ENCODE assay signal across 2 cellular contexts in the genomic region with DNA sequence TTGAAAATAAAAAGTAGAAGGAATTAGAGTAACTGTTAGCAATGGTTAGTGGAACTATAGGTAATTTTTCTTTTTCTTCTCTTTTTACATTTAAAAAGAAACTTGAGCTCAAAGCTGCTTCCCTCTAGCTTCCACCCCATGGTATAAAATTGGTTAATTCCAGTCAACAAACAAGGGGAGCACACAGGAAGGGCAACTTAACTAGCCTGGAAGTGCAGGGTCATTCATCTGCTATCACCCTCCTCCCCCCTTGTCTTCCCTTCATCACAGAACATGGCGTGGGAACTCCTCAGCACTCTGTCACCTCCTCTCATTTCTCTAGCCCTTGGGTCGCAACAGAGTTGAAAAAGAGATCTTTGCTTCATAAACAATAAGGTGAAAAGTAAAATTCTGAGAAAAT.
TF ChIP-seq lines count a peak whose summit lies in the region.

No MANE protein-coding gene starts in this region.

TF ChIP-seq in HepG2, 621 proteins besides CTCF, POLR2A, EP300 and RAD21 (continues in another document):
- TF ChIP-seq SYNCRIP (IDR thresholded peaks at IDR 0.05; ENCODE audit: insufficient read depth, low read depth, low read length) (no peak), ZNF652 (CRISPR knock-in tag; IDR thresholded peaks at IDR 0.05; ENCODE audit: borderline replicate concordance, low read depth) (peak; percentile 87), ZSCAN29 (CRISPR knock-in tag; conservative IDR thresholded peaks at IDR 0.05) (no peak), ELF3 (CRISPR knock-in tag; IDR thresholded peaks at IDR 0.05) (no peak), ZNF44 (CRISPR knock-in tag; IDR thresholded peaks at IDR 0.05) (no peak), ZNF879 (CRISPR knock-in tag; IDR thresholded peaks at IDR 0.05) (no peak), ZBTB7A (CRISPR knock-in tag; IDR thresholded peaks at IDR 0.05) (no peak), KLF16 (CRISPR knock-in tag; IDR thresholded peaks at IDR 0.05) (no peak), PHB2 (IDR thresholded peaks at IDR 0.05; ENCODE audit: partially characterized antibody) (no peak), ZNF33A (CRISPR knock-in tag; IDR thresholded peaks at IDR 0.05; ENCODE audit: borderline replicate concordance) (no peak), MED1 (CRISPR knock-in tag; IDR thresholded peaks at IDR 0.05) (peak; percentile 77), RARA (CRISPR knock-in tag; IDR thresholded peaks at IDR 0.05) (peak; percentile 71; the same call in 1 of the 2 replicates), ZSCAN25 (CRISPR knock-in tag; IDR thresholded peaks at IDR 0.05) (no peak), FOXK2 (IDR thresholded peaks at IDR 0.05) (no peak), ZNF263 (CRISPR knock-in tag; IDR thresholded peaks at IDR 0.05) (peak; percentile 93), ZFP36 (IDR thresholded peaks at IDR 0.05; ENCODE audit: borderline replicate concordance, low read depth, low read length, partially characterized antibody) (no peak), NFE2L2 (IDR thresholded peaks at IDR 0.05; ENCODE audit: low read length) (no peak), CREB1 (IDR thresholded peaks at IDR 0.05) (no peak), CREB1 (CRISPR knock-in tag; IDR thresholded peaks at IDR 0.05) (no peak), ATM (IDR thresholded peaks at IDR 0.05; ENCODE audit: borderline replicate concordance) (no peak)
- TF ChIP-seq, protein P1, sequence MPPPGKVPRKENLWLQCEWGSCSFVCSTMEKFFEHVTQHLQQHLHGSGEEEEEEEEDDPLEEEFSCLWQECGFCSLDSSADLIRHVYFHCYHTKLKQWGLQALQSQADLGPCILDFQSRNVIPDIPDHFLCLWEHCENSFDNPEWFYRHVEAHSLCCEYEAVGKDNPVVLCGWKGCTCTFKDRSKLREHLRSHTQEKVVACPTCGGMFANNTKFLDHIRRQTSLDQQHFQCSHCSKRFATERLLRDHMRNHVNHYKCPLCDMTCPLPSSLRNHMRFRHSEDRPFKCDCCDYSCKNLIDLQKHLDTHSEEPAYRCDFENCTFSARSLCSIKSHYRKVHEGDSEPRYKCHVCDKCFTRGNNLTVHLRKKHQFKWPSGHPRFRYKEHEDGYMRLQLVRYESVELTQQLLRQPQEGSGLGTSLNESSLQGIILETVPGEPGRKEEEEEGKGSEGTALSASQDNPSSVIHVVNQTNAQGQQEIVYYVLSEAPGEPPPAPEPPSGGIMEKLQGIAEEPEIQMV (CRISPR knock-in tag; IDR thresholded peaks at IDR 0.05; ENCODE audit: low read depth), result no peak
- TF ChIP-seq, protein P2, sequence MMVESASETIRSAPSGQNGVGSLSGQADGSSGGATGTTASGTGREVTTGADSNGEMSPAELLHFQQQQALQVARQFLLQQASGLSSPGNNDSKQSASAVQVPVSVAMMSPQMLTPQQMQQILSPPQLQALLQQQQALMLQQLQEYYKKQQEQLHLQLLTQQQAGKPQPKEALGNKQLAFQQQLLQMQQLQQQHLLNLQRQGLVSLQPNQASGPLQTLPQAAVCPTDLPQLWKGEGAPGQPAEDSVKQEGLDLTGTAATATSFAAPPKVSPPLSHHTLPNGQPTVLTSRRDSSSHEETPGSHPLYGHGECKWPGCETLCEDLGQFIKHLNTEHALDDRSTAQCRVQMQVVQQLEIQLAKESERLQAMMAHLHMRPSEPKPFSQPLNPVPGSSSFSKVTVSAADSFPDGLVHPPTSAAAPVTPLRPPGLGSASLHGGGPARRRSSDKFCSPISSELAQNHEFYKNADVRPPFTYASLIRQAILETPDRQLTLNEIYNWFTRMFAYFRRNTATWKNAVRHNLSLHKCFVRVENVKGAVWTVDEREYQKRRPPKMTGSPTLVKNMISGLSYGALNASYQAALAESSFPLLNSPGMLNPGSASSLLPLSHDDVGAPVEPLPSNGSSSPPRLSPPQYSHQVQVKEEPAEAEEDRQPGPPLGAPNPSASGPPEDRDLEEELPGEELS (CRISPR knock-in tag; IDR thresholded peaks at IDR 0.05), result 0 out of 2 replicates have a peak, but pooled peaks have one; percentile 20
- TF ChIP-seq, protein P3, sequence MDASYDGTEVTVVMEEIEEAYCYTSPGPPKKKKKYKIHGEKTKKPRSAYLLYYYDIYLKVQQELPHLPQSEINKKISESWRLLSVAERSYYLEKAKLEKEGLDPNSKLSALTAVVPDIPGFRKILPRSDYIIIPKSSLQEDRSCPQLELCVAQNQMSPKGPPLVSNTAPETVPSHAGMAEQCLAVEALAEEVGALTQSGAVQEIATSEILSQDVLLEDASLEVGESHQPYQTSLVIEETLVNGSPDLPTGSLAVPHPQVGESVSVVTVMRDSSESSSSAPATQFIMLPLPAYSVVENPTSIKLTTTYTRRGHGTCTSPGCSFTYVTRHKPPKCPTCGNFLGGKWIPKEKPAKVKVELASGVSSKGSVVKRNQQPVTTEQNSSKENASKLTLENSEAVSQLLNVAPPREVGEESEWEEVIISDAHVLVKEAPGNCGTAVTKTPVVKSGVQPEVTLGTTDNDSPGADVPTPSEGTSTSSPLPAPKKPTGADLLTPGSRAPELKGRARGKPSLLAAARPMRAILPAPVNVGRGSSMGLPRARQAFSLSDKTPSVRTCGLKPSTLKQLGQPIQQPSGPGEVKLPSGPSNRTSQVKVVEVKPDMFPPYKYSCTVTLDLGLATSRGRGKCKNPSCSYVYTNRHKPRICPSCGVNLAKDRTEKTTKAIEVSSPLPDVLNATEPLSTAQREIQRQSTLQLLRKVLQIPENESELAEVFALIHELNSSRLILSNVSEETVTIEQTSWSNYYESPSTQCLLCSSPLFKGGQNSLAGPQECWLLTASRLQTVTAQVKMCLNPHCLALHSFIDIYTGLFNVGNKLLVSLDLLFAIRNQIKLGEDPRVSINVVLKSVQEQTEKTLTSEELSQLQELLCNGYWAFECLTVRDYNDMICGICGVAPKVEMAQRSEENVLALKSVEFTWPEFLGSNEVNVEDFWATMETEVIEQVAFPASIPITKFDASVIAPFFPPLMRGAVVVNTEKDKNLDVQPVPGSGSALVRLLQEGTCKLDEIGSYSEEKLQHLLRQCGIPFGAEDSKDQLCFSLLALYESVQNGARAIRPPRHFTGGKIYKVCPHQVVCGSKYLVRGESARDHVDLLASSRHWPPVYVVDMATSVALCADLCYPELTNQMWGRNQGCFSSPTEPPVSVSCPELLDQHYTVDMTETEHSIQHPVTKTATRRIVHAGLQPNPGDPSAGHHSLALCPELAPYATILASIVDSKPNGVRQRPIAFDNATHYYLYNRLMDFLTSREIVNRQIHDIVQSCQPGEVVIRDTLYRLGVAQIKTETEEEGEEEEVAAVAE (CRISPR knock-in tag; IDR thresholded peaks at IDR 0.05; ENCODE audit: borderline replicate concordance), result no peak
- TF ChIP-seq, protein P4, sequence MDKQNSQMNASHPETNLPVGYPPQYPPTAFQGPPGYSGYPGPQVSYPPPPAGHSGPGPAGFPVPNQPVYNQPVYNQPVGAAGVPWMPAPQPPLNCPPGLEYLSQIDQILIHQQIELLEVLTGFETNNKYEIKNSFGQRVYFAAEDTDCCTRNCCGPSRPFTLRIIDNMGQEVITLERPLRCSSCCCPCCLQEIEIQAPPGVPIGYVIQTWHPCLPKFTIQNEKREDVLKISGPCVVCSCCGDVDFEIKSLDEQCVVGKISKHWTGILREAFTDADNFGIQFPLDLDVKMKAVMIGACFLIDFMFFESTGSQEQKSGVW (CRISPR knock-in tag; IDR thresholded peaks at IDR 0.05; ENCODE audit: borderline replicate concordance), result no peak

TF ChIP-seq in liver, 16 proteins besides CTCF, POLR2A, EP300 and RAD21:
- TF ChIP-seq SP1 (IDR thresholded peaks at IDR 0.05), result no peak
- TF ChIP-seq NR2F2 (IDR thresholded peaks at IDR 0.05), result peak; percentile 67
- TF ChIP-seq FOXA1 (IDR thresholded peaks at IDR 0.05), result no peak
TF ChIP-seq in liver: peak in this region for 1.
